Comparison of ENCODE assay signal across 1 cellular context in the genomic region with DNA sequence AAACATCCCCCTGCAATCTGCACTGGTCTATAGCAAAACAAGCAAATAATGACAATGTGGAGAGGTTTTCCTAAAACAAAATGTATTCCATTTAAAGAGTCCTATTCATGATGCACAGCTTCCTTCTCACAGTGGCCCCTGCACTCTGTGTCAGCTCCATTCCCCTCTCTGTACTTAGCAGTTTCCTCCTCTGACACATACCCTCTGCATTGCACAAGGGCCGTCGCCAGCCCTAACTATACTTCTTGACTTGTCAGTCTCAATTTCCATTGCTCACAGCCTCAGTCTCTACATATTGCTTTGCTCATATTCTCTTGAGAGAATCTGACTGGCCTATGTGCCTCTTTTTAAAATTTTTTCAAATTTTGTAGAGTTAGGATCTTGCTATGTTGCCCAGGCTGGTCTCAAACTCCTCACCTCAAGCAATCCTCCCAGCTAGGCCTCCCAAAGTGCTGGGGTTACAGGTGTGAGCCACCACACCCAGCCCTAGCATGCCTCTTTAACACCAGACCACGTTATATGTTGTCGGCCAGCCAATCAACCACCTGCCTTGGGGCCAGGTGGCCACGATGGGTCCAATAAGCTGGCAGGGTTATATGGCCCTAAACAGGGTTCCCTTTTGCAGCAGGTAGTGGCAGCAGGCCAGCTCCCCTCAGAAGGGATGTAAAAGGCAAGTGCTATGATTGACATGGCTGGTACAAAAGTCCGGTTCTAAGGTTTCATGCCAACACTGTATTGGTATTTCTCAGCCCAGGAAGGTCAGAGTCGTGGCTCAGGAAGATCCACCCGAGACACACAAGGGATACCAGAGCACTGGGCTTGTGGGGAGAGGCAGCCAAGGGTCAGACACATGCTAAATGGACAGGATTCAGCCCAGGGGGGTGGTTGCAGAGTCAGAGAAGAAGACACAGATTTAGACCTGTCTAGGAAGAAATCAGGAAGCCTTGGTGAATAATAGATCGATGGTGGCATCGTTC.
TF ChIP-seq lines count a peak whose summit lies in the region.

No MANE protein-coding gene starts in this region.

TF ChIP-seq in K562, 482 proteins besides CTCF, POLR2A, EP300 and RAD21:
- peak; percentile 89 for TF ChIP-seq ZNF121 (CRISPR knock-in tag; conservative IDR thresholded peaks at IDR 0.05)
- no peak for TF ChIP-seq FOXK2 (conservative IDR thresholded peaks at IDR 0.05 in 1 of 2, IDR thresholded peaks at IDR 0.05 in 1 of 2; ENCODE audit: low read depth in 2 of 2)
